7 cellular contexts compared by ENCODE assay signal in genomic region chr6:63504777-63505384, GRCh38.
DNase-seq lines count a peak whose midpoint lies in the region; ATAC-seq and TF ChIP-seq lines count a peak whose summit lies in the region.

No MANE protein-coding gene starts in this region.

- peaks cover 5% of the 10 kb centered on the region for H3K4me1 ChIP-seq in foreskin keratinocyte

- peak; percentile 100 for ATAC-seq in GM18870 (IDR thresholded peaks at IDR 0.05; ENCODE audit: unreplicated experiment)
- peak; percentile 97 for ATAC-seq in GM21528 (IDR thresholded peaks at IDR 0.05; ENCODE audit: low FRiP score, unreplicated experiment)
- ATAC-seq in HG03159 (IDR thresholded peaks at IDR 0.05; ENCODE audit: unreplicated experiment) = peak; percentile 99
- ATAC-seq in foreskin keratinocyte = peak; percentile 69

- no peak overlapping the region for H3K27ac ChIP-seq in foreskin keratinocyte

- H3K27me3 ChIP-seq in foreskin keratinocyte = no peaks in the 10 kb centered on the region

- no peak for TF ChIP-seq CTCF in foreskin keratinocyte (conservative IDR thresholded peaks at IDR 0.05)

- DNase-seq in foreskin keratinocyte = peak in 1 of 2 donors; percentile 38
- DNase-seq in SK-N-DZ (ENCODE audit: low spot score) = no peak
- DNase-seq in stimulated activated CD4-positive, alpha-beta T cell treated with anti-CD3 and anti-CD28 coated beads, Interleukin-4, amount 100 ng/mL, for 4 hours = no peak
- no peak for DNase-seq in T1000 (lab: John Stamatoyannopoulos, UW)
